In the genomic region with DNA sequence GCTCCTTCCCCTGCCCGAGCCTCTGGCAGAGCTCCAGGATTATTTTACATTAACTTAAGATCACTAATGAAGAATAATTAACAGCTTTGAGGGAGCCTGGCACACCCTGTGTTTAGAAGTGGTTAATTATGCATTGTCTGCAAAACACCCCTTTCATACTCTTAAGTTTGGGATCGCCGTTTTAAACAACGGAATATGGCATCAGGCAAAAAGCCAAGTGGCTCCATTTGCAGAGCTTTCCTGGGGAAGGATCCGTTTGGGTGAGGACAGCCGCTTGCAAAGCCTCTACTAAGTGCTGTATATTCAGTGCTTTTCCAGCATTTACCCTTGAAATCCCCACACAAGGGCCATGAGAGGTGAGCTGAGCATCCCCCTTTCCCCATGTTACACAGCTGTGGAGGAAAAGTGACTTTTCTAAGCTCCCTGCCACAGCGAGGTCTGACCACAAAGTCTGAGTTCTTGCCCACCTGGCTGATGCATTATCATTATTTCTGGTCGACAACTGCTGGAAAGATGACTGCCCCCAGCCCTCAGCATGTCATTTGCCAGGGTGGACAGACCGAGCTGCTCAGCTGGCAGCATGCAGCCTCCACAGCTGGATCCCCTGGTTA, we compare ENCODE assay signal across 26 cellular contexts. TPM values are rescaled to one million over a fixed set of nuclear protein-coding genes. Genes with fewer than 3 reads are reported as not detected.
DNase-seq lines count a peak whose midpoint lies in the region; ATAC-seq, FAIRE-seq and TF ChIP-seq lines count a peak whose summit lies in the region.
"Had no signal": no experiment of that assay in that cellular context is flagged by ENCODE, and none has a peak within 500 bp of the region (broad histone marks: within the 10 kb centered on the region; RNA-seq: fewer than 3 reads in every experiment).

No MANE protein-coding gene starts in this region.

- ATAC-seq in right cardiac atrium (no peak), heart right ventricle (no peak), natural killer cell (no peak), GM19452 (IDR thresholded peaks at IDR 0.05; ENCODE audit: unreplicated experiment) (no peak)

- peaks cover 30 to 47% of the 10 kb centered on the region in 2 donors for H3K4me1 Mint-ChIP-seq in natural killer cell

- H3K9me3 ChIP-seq in right cardiac atrium (ENCODE audit: control insufficient read depth, low read length): no peaks in the 10 kb centered on the region
- no peaks in the 10 kb centered on the region for H3K9me3 ChIP-seq in heart right ventricle
- H3K9me3 ChIP-seq: Peyer's patch, right lobe of liver, testis had no signal

- no peaks in the 10 kb centered on the region for H3K36me3 ChIP-seq in heart right ventricle
- H3K36me3 ChIP-seq: Peyer's patch, right lobe of liver had no signal

- H3K27ac ChIP-seq in right cardiac atrium (ENCODE audit: low read length) (no peak overlapping the region), heart right ventricle (no peak overlapping the region)
- H3K27ac ChIP-seq: Peyer's patch, right lobe of liver, testis had no signal

- WGBS in right cardiac atrium: 53% methylated on average over 9 of the region's 9 CpGs
- 53 to 62% methylated on average over 9 of the region's 9 CpGs for WGBS in heart right ventricle, 2 donors

- H3K36me3 Mint-ChIP-seq in natural killer cell: no peaks in the 10 kb centered on the region

- peak in 2 of 3 donors; percentile 35 to 36 for DNase-seq in right cardiac atrium
- DNase-seq in heart right ventricle: no peak
- DNase-seq in astrocyte of the hippocampus (ENCODE audit: low read depth, low spot score): peak; percentile 55
- DNase-seq in natural killer cell: no peak
- no peak for DNase-seq in D721Med (ENCODE audit: insufficient read length, low spot score)
- no peak for DNase-seq in stimulated activated naive CD4-positive, alpha-beta T cell (lab: John Stamatoyannopoulos, UW)
- DNase-seq in NCI-H187 (lab: John Stamatoyannopoulos, UW): no peak
- DNase-seq: ACHN; activated CD4-positive, alpha-beta T cell treated with anti-CD3 and anti-CD28 coated beads, Interleukin-2, amount 50 U/mL, for 1 hour; activated CD8-positive, alpha-beta memory T cell treated with anti-CD3 and anti-CD28 coated beads, Interleukin-2, amount 50 U/mL, for 4 hours; activated naive CD8-positive, alpha-beta T cell treated with anti-CD3 and anti-CD28 coated beads, Interleukin-2, amount 50 U/mL, for 24 hours; dermis blood vessel endothelial cell; DMS53; foreskin fibroblast; hippocampal formation; KBM-7; NK-92 treated with Interleukin-12 subunit alpha and Interleukin-12 subunit beta, amount 100 ng/mL, for 24 hours; Peyer's patch; stimulated activated CD4-positive, alpha-beta T cell treated with anti-CD3 and anti-CD28 coated beads, Interleukin-15, amount 100 ng/mL, for 24 hours; testis had no signal

- H3K4me1 ChIP-seq in right cardiac atrium (ENCODE audit: control insufficient read depth, insufficient read depth, low read length) (no peaks in the 10 kb centered on the region), heart right ventricle (peaks cover 0 to 7% (median 0%) of the 10 kb centered on the region in 9 donors)
- H3K4me1 ChIP-seq: Peyer's patch, right lobe of liver had no signal

- TF ChIP-seq CTCF in heart right ventricle (IDR thresholded peaks at IDR 0.05) (no peak), natural killer cell (IDR thresholded peaks at IDR 0.05) (no peak), D721Med (IDR thresholded peaks at IDR 0.05; ENCODE audit: insufficient read depth, missing control alignments) (no peak)

- H3K4me3 ChIP-seq in right cardiac atrium (ENCODE audit: low read length): no peak overlapping the region
- H3K4me3 ChIP-seq in heart right ventricle: peak overlapping the region in 2 of 10 donors; percentile 14 to 28
- H3K4me3 ChIP-seq: GM12878, GM23338, Peyer's patch, right lobe of liver, testis had no signal

- no peak for FAIRE-seq in D721Med (lab: Jason Lieb, UNC)
- FAIRE-seq: islet of Langerhans had no signal

- H3K27me3 ChIP-seq in right cardiac atrium (ENCODE audit: control insufficient read depth, insufficient read depth) (no peaks in the 10 kb centered on the region), heart right ventricle (no peaks in the 10 kb centered on the region)
- H3K27me3 ChIP-seq: Peyer's patch, right lobe of liver, testis had no signal

- H3K27ac Mint-ChIP-seq in natural killer cell: peak overlapping the region; percentile 89 to 94
- H3K27ac Mint-ChIP-seq: activated naive CD8-positive, alpha-beta T cell treated with anti-CD3 and anti-CD28 coated beads, Interleukin-2, amount 50 U/mL, for 24 hours; GM23338; T-helper 1 cell treated with Interleukin-12 subunit alpha and Interleukin-12 subunit beta and Interleukin-4 antibody, amounts not matched to agents 30 μg/mL and 1 μg/mL, for 36 hours had no signal

- no peaks in the 10 kb centered on the region for H3K9me3 Mint-ChIP-seq in natural killer cell
- H3K9me3 Mint-ChIP-seq: activated naive CD8-positive, alpha-beta T cell treated with anti-CD3 and anti-CD28 coated beads, Interleukin-2, amount 50 U/mL, for 24 hours; GM23338; T-helper 1 cell treated with Interleukin-12 subunit alpha and Interleukin-12 subunit beta and Interleukin-4 antibody, amounts not matched to agents 30 μg/mL and 1 μg/mL, for 36 hours had no signal

- intact Hi-C loops in right cardiac atrium (cut with DNase I) (no loop called here), heart right ventricle (cut with DNase I) (no loop called here), natural killer cell (cut with micrococcal nuclease) (no loop called here)

- H3K4me3 Mint-ChIP-seq in natural killer cell: no peak overlapping the region
- H3K4me3 Mint-ChIP-seq: activated naive CD8-positive, alpha-beta T cell treated with anti-CD3 and anti-CD28 coated beads, Interleukin-2, amount 50 U/mL, for 24 hours; GM23338; T-helper 1 cell treated with Interleukin-12 subunit alpha and Interleukin-12 subunit beta and Interleukin-4 antibody, amounts not matched to agents 30 μg/mL and 1 μg/mL, for 36 hours had no signal

- no peaks in the 10 kb centered on the region for H3K27me3 Mint-ChIP-seq in natural killer cell (ENCODE audit: low read depth in 2 of 2)
- H3K27me3 Mint-ChIP-seq: activated naive CD8-positive, alpha-beta T cell treated with anti-CD3 and anti-CD28 coated beads, Interleukin-2, amount 50 U/mL, for 24 hours had no signal

RNA-seq across cellular contexts. Expression of gene IQSEC1, which starts 33.8 kb away (rescaled TPM):
- total RNA-seq in right cardiac atrium: 10 to 100 TPM; 51.4 to 72.6 (median 66.4) TPM
- polyA plus RNA-seq in right cardiac atrium: 31.1 TPM
- total RNA-seq in heart right ventricle: 10 to 100 TPM; 55.9 to 73.9 (median 60.7) TPM
- polyA plus RNA-seq in heart right ventricle: 10 to 100 TPM; 13.1 to 29.7 TPM
- 100 to 1,000 TPM; 124 to 189 (median 138) TPM for total RNA-seq in natural killer cell

Comparison
In these comparisons a context has a peak if more than half of its experiments do, and no peak if none do; other contexts are left out.
1. DNase-seq: peak in right cardiac atrium (2 of 3) and astrocyte of the hippocampus (single experiment); none in heart right ventricle (0 of 2), natural killer cell (single experiment), D721Med (single experiment), stimulated activated naive CD4-positive, alpha-beta T cell (0 of 6) and NCI-H187 (0 of 2).